ENCODE assay signal across 9 cellular contexts in genomic region chr3:72310028-72310987, GRCh38.
DNase-seq lines count a peak whose midpoint lies in the region; ATAC-seq, FAIRE-seq and TF ChIP-seq lines count a peak whose summit lies in the region.
"Had no signal": no experiment of that assay in that cellular context is flagged by ENCODE, and none has a peak within 500 bp of the region (broad histone marks: within the 10 kb centered on the region; RNA-seq: fewer than 3 reads in every experiment).

No MANE protein-coding gene starts in this region.

- H3K27me3 ChIP-seq in endothelial cell of umbilical vein (ENCODE audit: control insufficient read depth in 2 of 2, insufficient read depth in 2 of 2, low read length in 2 of 2) (peaks cover 17 to 20% of the 10 kb centered on the region in 2 experiments), pancreas (no peaks in the 10 kb centered on the region), H7 (ENCODE audit: control insufficient read depth, insufficient read depth, low read length) (no peaks in the 10 kb centered on the region)

- H3K9ac ChIP-seq in endothelial cell of umbilical vein (replicated peaks; ENCODE audit: extremely low read depth, insufficient read depth, low read length), result peak overlapping the region; percentile 8

- intact Hi-C loops in endothelial cell of umbilical vein (cut with micrococcal nuclease), result loop anchor here (1.0 to 5.0 kb wide), 6 partner anchors 11 to 512 kb away; partner anchors contain the start of gene RYBP
- intact Hi-C loops in pancreas (cut with DNase I), result no loop called here

- H3K4me1 ChIP-seq in endothelial cell of umbilical vein (ENCODE audit: control insufficient read depth, extremely low read depth, insufficient read depth, low read length), result peaks cover 22% of the 10 kb centered on the region
- H3K4me1 ChIP-seq in pancreas, result no peaks in the 10 kb centered on the region

- no peaks in the 10 kb centered on the region for H3K27me3 Mint-ChIP-seq in activated CD4-positive, alpha-beta T cell treated with anti-CD3 and anti-CD28 coated beads, Interleukin-2, amount 10 ng/mL, durations not matched to agents 7 days and 5 days

- DNase-seq in activated CD4-positive, alpha-beta T cell treated with anti-CD3 and anti-CD28 coated beads, Interleukin-2, amount 10 ng/mL, durations not matched to agents 7 days and 5 days, result peak; percentile 29
- DNase-seq in activated CD4-positive, alpha-beta T cell treated with anti-CD3 and anti-CD28 coated beads, Interleukin-2, amount 50 U/mL, for 1 hour, result no peak
- DNase-seq in HT1080 (ENCODE audit: low read depth) (peak; percentile 66), endothelial cell of umbilical vein (ENCODE audit: low read depth, low spot score) (peak; percentile 97), pancreas (peak in 2 of 6 donors; percentile 22 to 30), H7 (no peak)

- no peaks in the 10 kb centered on the region for H3K79me2 ChIP-seq in endothelial cell of umbilical vein (ENCODE audit: control insufficient read depth, insufficient read depth, low read length)

- FAIRE-seq in endothelial cell of umbilical vein (lab: Jason Lieb, UNC), result peak; percentile 99
- FAIRE-seq in pancreas (lab: Jason Lieb, UNC), result no peak

- H3K4me2 ChIP-seq in endothelial cell of umbilical vein (ENCODE audit: insufficient read depth, low read length), result peak overlapping the region; percentile 61

- H3K4me1 Mint-ChIP-seq in activated CD4-positive, alpha-beta T cell treated with anti-CD3 and anti-CD28 coated beads, Interleukin-2, amount 10 ng/mL, durations not matched to agents 7 days and 5 days, result peaks cover 22% of the 10 kb centered on the region

- H3K9me3 ChIP-seq in endothelial cell of umbilical vein (replicated peaks; ENCODE audit: control insufficient read depth, insufficient read depth, low read length) (no peaks in the 10 kb centered on the region), pancreas (no peaks in the 10 kb centered on the region)

- H3K4me3 ChIP-seq in endothelial cell of umbilical vein (replicated peaks in 1 of 3; ENCODE audit: insufficient read depth in 1 of 3, low read depth in 1 of 3, low read length in 3 of 3) (no peak overlapping the region), pancreas (no peak overlapping the region), H7 (ENCODE audit: insufficient read depth, low read depth, low read length) (no peak overlapping the region)

- H3K27ac ChIP-seq in endothelial cell of umbilical vein (ENCODE audit: insufficient read depth, low read depth, low read length) (peak overlapping the region; percentile 57), pancreas (peak overlapping the region in 1 of 4 donors; percentile 33)
- H3K27ac ChIP-seq: epithelial cell of prostate had no signal

- no peaks in the 10 kb centered on the region for H3K36me3 Mint-ChIP-seq in activated CD4-positive, alpha-beta T cell treated with anti-CD3 and anti-CD28 coated beads, Interleukin-2, amount 10 ng/mL, durations not matched to agents 7 days and 5 days (ENCODE audit: low read depth)

- no TSS peak for BruUV-seq in endothelial cell of umbilical vein (replicated peaks; lab: Mats Ljungman, UMichigan)

- peak; percentile 49 for TF ChIP-seq POLR2A in endothelial cell of umbilical vein (IDR thresholded peaks at IDR 0.05; ENCODE audit: low read depth, low read length)

- H2AFZ ChIP-seq in endothelial cell of umbilical vein (ENCODE audit: low read depth, low read length), result no peak overlapping the region

- H3K9me1 ChIP-seq in endothelial cell of umbilical vein (replicated peaks; ENCODE audit: control insufficient read depth, extremely low read depth, insufficient read depth, low read length), result no peaks in the 10 kb centered on the region

- dilution Hi-C loops in endothelial cell of umbilical vein (cut with MboI; ENCODE audit: extremely low pct_ligation_motif_present, low sequenced_read_pairs), result no loop called here

- H3K4me3 Mint-ChIP-seq in activated CD4-positive, alpha-beta T cell treated with anti-CD3 and anti-CD28 coated beads, Interleukin-2, amount 10 ng/mL, durations not matched to agents 7 days and 5 days, result no peak overlapping the region

- H4K20me1 ChIP-seq in endothelial cell of umbilical vein (replicated peaks; ENCODE audit: control insufficient read depth, extremely low read depth, insufficient read depth, low read length), result no peaks in the 10 kb centered on the region

- peak in 1 of 2 donors; percentile 37 for TF ChIP-seq CTCF in endothelial cell of umbilical vein (IDR thresholded peaks at IDR 0.05; ENCODE audit: extremely low read depth in 1 of 2, insufficient read depth in 1 of 2, low read depth in 1 of 2, low read length in 2 of 2)
- no peak for TF ChIP-seq CTCF in pancreas (IDR thresholded peaks at IDR 0.05)

- H3K36me3 ChIP-seq in endothelial cell of umbilical vein (ENCODE audit: control insufficient read depth in 2 of 2, extremely low read depth in 1 of 2, insufficient read depth in 2 of 2, low read length in 2 of 2), result no peaks in the 10 kb centered on the region
- no peaks in the 10 kb centered on the region for H3K36me3 ChIP-seq in pancreas
- no peaks in the 10 kb centered on the region for H3K36me3 ChIP-seq in H7 (replicated peaks; ENCODE audit: control insufficient read depth, insufficient read depth, low read length)

- CTCF ChIA-PET in activated CD4-positive, alpha-beta T cell treated with anti-CD3 and anti-CD28 coated beads, Interleukin-2, amount 10 ng/mL, durations not matched to agents 7 days and 5 days (lab: Charles Lee), result interaction anchor here (0.5 to 1.9 kb wide), 3 partner anchors 13 to 745 kb away, joined by 4 read pairs; no protein-coding TSS in a partner anchor
- CTCF ChIA-PET in endothelial cell of umbilical vein (lab: Charles Lee), result interaction anchor here (0.8 to 1.5 kb wide), 4 partner anchors 9 to 354 kb away, joined by 3 to 4 read pairs (median 4); no protein-coding TSS in a partner anchor

- no peaks in the 10 kb centered on the region for H3K9me3 Mint-ChIP-seq in activated CD4-positive, alpha-beta T cell treated with anti-CD3 and anti-CD28 coated beads, Interleukin-2, amount 10 ng/mL, durations not matched to agents 7 days and 5 days

- POLR2A ChIA-PET in activated CD4-positive, alpha-beta T cell treated with anti-CD3 and anti-CD28 coated beads, Interleukin-2, amount 10 ng/mL, durations not matched to agents 7 days and 5 days (lab: Charles Lee), result no interaction called here
- POLR2A ChIA-PET in endothelial cell of umbilical vein (lab: Charles Lee), result no interaction called here

- WGBS in pancreas, 2 donors, result 53 to 62% methylated on average over 19 of the region's 19 CpGs

- peak overlapping the region; percentile 95 for H3K27ac Mint-ChIP-seq in activated CD4-positive, alpha-beta T cell treated with anti-CD3 and anti-CD28 coated beads, Interleukin-2, amount 10 ng/mL, durations not matched to agents 7 days and 5 days

- peak; percentile 93 for ATAC-seq in GM21529 (IDR thresholded peaks at IDR 0.05; ENCODE audit: unreplicated experiment)
- peak; percentile 66 for ATAC-seq in SK-N-SH treated with all-trans-retinoic acid at 6 μM for 48 hours
- ATAC-seq in pancreas, result peak in 3 of 4 donors; percentile 78 to 87 (median 86)

TF ChIP-seq in SK-N-SH treated with all-trans-retinoic acid at 6 μM for 48 hours, 23 proteins besides CTCF, POLR2A, EP300 and RAD21 (continues in another document):
- TF ChIP-seq RARB (CRISPR knock-in tag; IDR thresholded peaks at IDR 0.05) (no peak), TSHZ2 (CRISPR knock-in tag; IDR thresholded peaks at IDR 0.05) (no peak)

TF ChIP-seq in endothelial cell of umbilical vein, 7 proteins besides CTCF, POLR2A, EP300 and RAD21:
- peak; percentile 68 for TF ChIP-seq JUN (IDR thresholded peaks at IDR 0.05; ENCODE audit: borderline replicate concordance, insufficient read depth, insufficient read length, low read depth)
- TF ChIP-seq GATA2 (IDR thresholded peaks at IDR 0.05; ENCODE audit: insufficient read depth, insufficient read length, low read depth, low read length), result peak; percentile 57
- TF ChIP-seq FOS (IDR thresholded peaks at IDR 0.05; ENCODE audit: borderline replicate concordance, insufficient read depth, low read length), result peak; percentile 77
- TF ChIP-seq POLR2AphosphoS5 (IDR thresholded peaks at IDR 0.05; ENCODE audit: insufficient read depth, low read depth, low read length), result peak; percentile 90
- no peak for TF ChIP-seq MYC (IDR thresholded peaks at IDR 0.05; ENCODE audit: low read depth, low read length)
TF ChIP-seq in endothelial cell of umbilical vein: peak in this region for 4.

Comparison
In these comparisons a context has a peak if more than half of its experiments do, and no peak if none do; other contexts are left out.
1. DNase-seq: peak in activated CD4-positive, alpha-beta T cell treated with anti-CD3 and anti-CD28 coated beads, Interleukin-2, amount 10 ng/mL, durations not matched to agents 7 days and 5 days (single experiment), HT1080 (single experiment) and endothelial cell of umbilical vein (single experiment); none in activated CD4-positive, alpha-beta T cell treated with anti-CD3 and anti-CD28 coated beads, Interleukin-2, amount 50 U/mL, for 1 hour (single experiment) and H7 (single experiment).
2. Peak in every context shown above with its lines, with median percentiles within 50 percentile points of each other: ATAC-seq.